In the genomic region with DNA sequence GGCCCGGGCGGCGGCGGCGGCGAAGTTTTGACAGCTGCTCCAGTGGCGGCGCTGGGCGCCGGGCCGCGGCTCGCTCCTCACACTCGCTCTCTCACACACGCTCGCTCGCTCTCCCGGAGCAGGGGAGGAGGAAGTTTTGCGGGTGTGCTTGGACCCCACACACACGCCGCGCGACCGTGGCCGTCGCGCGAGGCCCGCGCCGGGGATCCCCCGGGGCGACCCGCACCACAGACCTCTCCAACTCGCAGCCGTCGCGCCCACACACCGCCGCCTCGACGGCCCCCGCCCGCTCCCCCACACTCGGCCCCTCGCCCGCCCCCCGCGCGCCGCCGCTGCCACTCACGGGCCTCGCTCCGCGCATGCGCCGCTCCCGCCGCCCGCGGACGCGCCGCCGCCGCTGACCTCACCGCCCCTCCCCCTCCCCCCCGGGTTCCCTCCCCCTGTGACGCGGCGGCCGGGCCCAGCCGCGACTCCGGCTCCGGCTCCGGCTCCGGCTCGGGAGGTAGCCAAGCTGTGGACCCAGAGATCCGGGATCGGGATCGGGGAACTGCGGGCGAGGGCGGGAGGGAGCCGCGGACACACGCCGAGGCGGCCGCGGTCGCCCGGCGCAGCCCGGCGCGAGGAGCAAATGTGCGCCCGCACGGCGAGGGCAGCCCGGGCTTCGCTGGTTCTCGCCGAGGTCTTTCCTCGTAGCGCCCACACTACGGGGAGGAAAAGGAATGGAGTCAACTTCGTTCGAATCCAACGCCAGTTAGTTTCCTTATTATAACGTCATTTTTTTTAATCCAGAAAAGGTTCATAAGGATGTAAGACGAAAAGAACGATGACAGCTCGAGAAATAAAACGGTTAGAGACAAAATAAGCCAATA, we compare ENCODE assay signal across 8 cellular contexts. TPM values are rescaled to one million over a fixed set of nuclear protein-coding genes. Genes with fewer than 3 reads are reported as not detected.
DNase-seq lines count a peak whose midpoint lies in the region; ATAC-seq and TF ChIP-seq lines count a peak whose summit lies in the region.

No MANE protein-coding gene starts in this region.

- H3K9me3 Mint-ChIP-seq in activated CD4-positive, alpha-beta T cell treated with anti-CD3 and anti-CD28 coated beads for 36 hours (ENCODE audit: low read depth), result no peaks in the 10 kb centered on the region

- no peaks in the 10 kb centered on the region for H3K27me3 Mint-ChIP-seq in activated CD4-positive, alpha-beta T cell treated with anti-CD3 and anti-CD28 coated beads for 36 hours

- intact Hi-C loops in activated CD4-positive, alpha-beta T cell treated with anti-CD3 and anti-CD28 coated beads for 36 hours (cut with DNase I, micrococcal nuclease), result loop anchor here (1.0 to 10.0 kb wide), 9 partner anchors 27 to 1092 kb away; partner anchors contain the start of genes XRCC2 (in 2 of the 2), GALNT11 (in 1 of the 2), NUB1 (in 1 of the 2) and PRKAG2 (in 1 of the 2)

- CTCF ChIA-PET in activated CD4-positive, alpha-beta T cell treated with anti-CD3 and anti-CD28 coated beads for 36 hours (lab: Charles Lee), result no interaction called here

- H3K27ac Mint-ChIP-seq in activated CD4-positive, alpha-beta T cell treated with anti-CD3 and anti-CD28 coated beads for 36 hours, result peak overlapping the region; percentile 82

- H3K4me1 Mint-ChIP-seq in activated CD4-positive, alpha-beta T cell treated with anti-CD3 and anti-CD28 coated beads for 36 hours, result peaks cover 22% of the 10 kb centered on the region

- peak; percentile 83 for DNase-seq in AG09319 (ENCODE audit: extremely low read depth, low read depth)
- peak; percentile 71 to 94 for DNase-seq in NCI-H446 (lab: John Stamatoyannopoulos, UW)
- peak; percentile 93 for DNase-seq in activated CD4-positive, alpha-beta T cell treated with anti-CD3 and anti-CD28 coated beads for 36 hours
- peak; percentile 94 for DNase-seq in kidney tubule cell (ENCODE audit: low spot score)
- DNase-seq in stimulated activated CD4-positive, alpha-beta T cell treated with anti-CD3 and anti-CD28 coated beads, Interleukin-1b, Interleukin-23, amount 100 ng/mL, for 1 hour (ENCODE audit: low read depth in 2 of 2), result peak; percentile 84

- peak overlapping the region; percentile 74 for H3K4me3 Mint-ChIP-seq in activated CD4-positive, alpha-beta T cell treated with anti-CD3 and anti-CD28 coated beads for 36 hours

- H3K36me3 Mint-ChIP-seq in activated CD4-positive, alpha-beta T cell treated with anti-CD3 and anti-CD28 coated beads for 36 hours (ENCODE audit: low read depth), result peaks cover 4% of the 10 kb centered on the region

- TF ChIP-seq CTCF in AG09319 (IDR thresholded peaks at IDR 0.05; ENCODE audit: low read depth, low read length), result no peak

- POLR2A ChIA-PET in activated CD4-positive, alpha-beta T cell treated with anti-CD3 and anti-CD28 coated beads for 36 hours (lab: Charles Lee), result no interaction called here

- H3K27ac ChIP-seq in cingulate gyrus (ENCODE audit: low read depth, low read length), result peak overlapping the region; percentile 90

- ATAC-seq in GM19023 (IDR thresholded peaks at IDR 0.05; ENCODE audit: unreplicated experiment) (peak; percentile 59), HG03196 (IDR thresholded peaks at IDR 0.05; ENCODE audit: unreplicated experiment) (peak; percentile 49)
- ATAC-seq in activated CD4-positive, alpha-beta T cell treated with anti-CD3 and anti-CD28 coated beads for 36 hours, result peak; percentile 55

RNA-seq across cellular contexts. Expression of gene KMT2C, which starts 0.7 kb away (rescaled TPM):
- 10 to 100 TPM; 35.9 to 42.7 TPM for total RNA-seq in activated CD4-positive, alpha-beta T cell treated with anti-CD3 and anti-CD28 coated beads for 36 hours

Comparison
In these comparisons a context has a peak if more than half of its experiments do, and no peak if none do; other contexts are left out.
1. Peak in every context shown above with its lines: DNase-seq, ATAC-seq and H3K27ac ChIP-seq.